21 cellular contexts compared by ENCODE assay signal in the genomic region with DNA sequence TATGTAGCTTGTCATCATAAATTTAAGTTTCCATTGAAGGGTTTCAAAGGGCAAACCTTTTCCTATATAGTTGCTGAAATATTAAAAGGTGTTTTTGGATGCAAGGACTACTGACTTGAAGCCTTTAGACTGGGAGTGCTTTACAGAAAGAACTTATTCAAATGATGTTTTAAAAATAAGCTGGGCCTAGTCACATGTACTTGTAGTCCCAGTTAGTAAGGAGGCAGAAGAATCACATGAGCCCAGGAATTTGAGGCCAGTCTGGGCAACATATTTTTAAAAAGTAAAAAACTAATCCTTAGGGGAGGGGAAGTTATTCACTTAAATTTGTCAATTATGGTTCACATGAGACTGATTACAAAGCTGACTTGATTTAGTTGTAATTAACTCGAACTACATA.
DNase-seq lines count a peak whose midpoint lies in the region; ATAC-seq and TF ChIP-seq lines count a peak whose summit lies in the region.
"Had no signal": no experiment of that assay in that cellular context is flagged by ENCODE, and none has a peak within 500 bp of the region (broad histone marks: within the 10 kb centered on the region; RNA-seq: fewer than 3 reads in every experiment).

No MANE protein-coding gene starts in this region.

- no peak overlapping the region for H3K4me3 Mint-ChIP-seq in stimulated activated effector memory CD8-positive, alpha-beta T cell treated with anti-CD3 and anti-CD28 coated beads, Interleukin-12 subunit alpha, Interleukin-12 subunit beta, amount 100 ng/mL, for 72 hours

- peak overlapping the region; percentile 84 for H3K27ac Mint-ChIP-seq in stimulated activated effector memory CD8-positive, alpha-beta T cell treated with anti-CD3 and anti-CD28 coated beads, Interleukin-12 subunit alpha, Interleukin-12 subunit beta, amount 100 ng/mL, for 72 hours

- H3K9me3 Mint-ChIP-seq in stimulated activated effector memory CD8-positive, alpha-beta T cell treated with anti-CD3 and anti-CD28 coated beads, Interleukin-12 subunit alpha, Interleukin-12 subunit beta, amount 100 ng/mL, for 72 hours, result no peaks in the 10 kb centered on the region

- TF ChIP-seq CTCF in cardiac muscle cell (IDR thresholded peaks at IDR 0.05; ENCODE audit: low read depth, low read length) (no peak), lower lobe of right lung (IDR thresholded peaks at IDR 0.05) (no peak), sigmoid colon (IDR thresholded peaks at IDR 0.05) (no peak)

- ATAC-seq in stimulated activated effector memory CD8-positive, alpha-beta T cell treated with anti-CD3 and anti-CD28 coated beads, Interleukin-12 subunit alpha, Interleukin-12 subunit beta, amount 100 ng/mL, for 72 hours, result no peak
- no peak for ATAC-seq in lower lobe of right lung
- ATAC-seq: gastroesophageal sphincter had no signal

- peaks cover 6% of the 10 kb centered on the region for H3K4me1 Mint-ChIP-seq in stimulated activated effector memory CD8-positive, alpha-beta T cell treated with anti-CD3 and anti-CD28 coated beads, Interleukin-12 subunit alpha, Interleukin-12 subunit beta, amount 100 ng/mL, for 72 hours

- no peaks in the 10 kb centered on the region for H3K9me3 ChIP-seq in cardiac muscle cell (ENCODE audit: low read depth)
- no peaks in the 10 kb centered on the region for H3K9me3 ChIP-seq in SK-N-MC (ENCODE audit: low read depth, low read length)
- no peaks in the 10 kb centered on the region for H3K9me3 ChIP-seq in lower lobe of right lung
- no peaks in the 10 kb centered on the region for H3K9me3 ChIP-seq in sigmoid colon
- H3K9me3 ChIP-seq: breast epithelium, gastroesophageal sphincter, HAP-1, suprapubic skin had no signal

- H3K36me3 Mint-ChIP-seq in stimulated activated effector memory CD8-positive, alpha-beta T cell treated with anti-CD3 and anti-CD28 coated beads, Interleukin-12 subunit alpha, Interleukin-12 subunit beta, amount 100 ng/mL, for 72 hours, result peaks cover 95% of the 10 kb centered on the region

- intact Hi-C loops in cardiac septum (cut with DNase I) (no loop called here), lower lobe of right lung (cut with DNase I) (no loop called here), sigmoid colon (cut with DNase I) (no loop called here)

- no peak for TF ChIP-seq POLR2A in sigmoid colon (IDR thresholded peaks at IDR 0.05)

- H3K27ac ChIP-seq in cardiac muscle cell (peak overlapping the region; percentile 47), SK-N-MC (peak overlapping the region; percentile 31; the same call in 1 of the 2 replicates), lower lobe of right lung (no peak overlapping the region), sigmoid colon (no peak overlapping the region)
- H3K27ac ChIP-seq: breast epithelium, gastroesophageal sphincter, suprapubic skin had no signal

- peak; percentile 2 to 5 for DNase-seq in cardiac muscle cell (ENCODE audit: low read depth in 1 of 2, low spot score in 1 of 2)
- DNase-seq in cardiac septum (ENCODE audit: low spot score), result no peak
- no peak for DNase-seq in SK-N-MC (ENCODE audit: low read depth, low spot score)
- DNase-seq in fibroblast of peridontal ligament (ENCODE audit: extremely low read depth), result peak; percentile 38
- DNase-seq in stimulated activated effector memory CD8-positive, alpha-beta T cell treated with anti-CD3 and anti-CD28 coated beads, Interleukin-12 subunit alpha, Interleukin-12 subunit beta, amount 100 ng/mL, for 72 hours (ENCODE audit: low spot score in 2 of 2), result no peak
- DNase-seq in lower lobe of right lung, result no peak
- no peak for DNase-seq in sigmoid colon
- no peak for DNase-seq in NCI-H774 (lab: John Stamatoyannopoulos, UW)
- DNase-seq: activated CD4-positive, alpha-beta T cell treated with anti-CD3 and anti-CD28 coated beads for 4 hours; activated CD8-positive, alpha-beta memory T cell treated with anti-CD3 and anti-CD28 coated beads, Interleukin-2, amount 50 U/mL, for 4 hours; activated effector memory CD4-positive, alpha-beta T cell treated with Interleukin-2 at 50 U/mL for 16 hours; C1 segment of cervical spinal cord; NCI-H1417; NCI-H446; nucleus accumbens; SIG-M5; T-helper 1 cell had no signal

- H3K4me3 ChIP-seq in cardiac muscle cell (no peak overlapping the region), SK-N-MC (no peak overlapping the region), lower lobe of right lung (no peak overlapping the region), sigmoid colon (no peak overlapping the region)
- H3K4me3 ChIP-seq: breast epithelium, gastroesophageal sphincter, HAP-1, suprapubic skin had no signal

- H3K27me3 ChIP-seq in cardiac muscle cell (no peaks in the 10 kb centered on the region), lower lobe of right lung (ENCODE audit: low read depth) (no peaks in the 10 kb centered on the region), sigmoid colon (no peaks in the 10 kb centered on the region)
- H3K27me3 ChIP-seq: breast epithelium, gastroesophageal sphincter, suprapubic skin had no signal

- TF ChIP-seq EP300 in sigmoid colon (IDR thresholded peaks at IDR 0.05), result no peak

- peaks cover 48% of the 10 kb centered on the region for H3K36me3 ChIP-seq in cardiac muscle cell
- H3K36me3 ChIP-seq in SK-N-MC (ENCODE audit: insufficient read depth, low read length), result peaks cover 73% of the 10 kb centered on the region
- peaks cover 62% of the 10 kb centered on the region for H3K36me3 ChIP-seq in lower lobe of right lung
- peaks cover 12 to 62% (median 13%) of the 10 kb centered on the region in 4 donors for H3K36me3 ChIP-seq in sigmoid colon
- H3K36me3 ChIP-seq: breast epithelium had no signal

- 88 to 95% methylated on average over 1 of the region's 1 CpG for WGBS in sigmoid colon, 2 donors

- H3K4me1 ChIP-seq in cardiac muscle cell (ENCODE audit: low read depth) (peaks cover 18% of the 10 kb centered on the region), lower lobe of right lung (no peaks in the 10 kb centered on the region), sigmoid colon (no peaks in the 10 kb centered on the region)
- H3K4me1 ChIP-seq: breast epithelium, HAP-1, suprapubic skin had no signal

- H3K9ac ChIP-seq in SK-N-MC (ENCODE audit: insufficient read length), result no peak overlapping the region

Comparison
In these comparisons a context has a peak if more than half of its experiments do, and no peak if none do; other contexts are left out.
1. DNase-seq: peak in cardiac muscle cell (2 of 2) and fibroblast of peridontal ligament (single experiment); none in cardiac septum (single experiment), SK-N-MC (single experiment), stimulated activated effector memory CD8-positive, alpha-beta T cell treated with anti-CD3 and anti-CD28 coated beads, Interleukin-12 subunit alpha, Interleukin-12 subunit beta, amount 100 ng/mL, for 72 hours (0 of 2), lower lobe of right lung (single experiment), sigmoid colon (single experiment) and NCI-H774 (single experiment).
2. H3K27ac ChIP-seq: peak in cardiac muscle cell (single experiment) and SK-N-MC (single experiment); none in lower lobe of right lung (single experiment) and sigmoid colon (0 of 4).